9 cellular contexts compared by ENCODE assay signal in genomic region chr22:20937031-20937793, GRCh38. TPM values are rescaled to one million over a fixed set of nuclear protein-coding genes. Genes with fewer than 3 reads are reported as not detected.
DNase-seq lines count a peak whose midpoint lies in the region; ATAC-seq and TF ChIP-seq lines count a peak whose summit lies in the region.
"Had no signal": no experiment of that assay in that cellular context is flagged by ENCODE, and none has a peak within 500 bp of the region (broad histone marks: within the 10 kb centered on the region; RNA-seq: fewer than 3 reads in every experiment).

No MANE protein-coding gene starts in this region.

- TF ChIP-seq CTCF in SK-N-SH (IDR thresholded peaks at IDR 0.05) (no peak), OCI-LY1 (IDR thresholded peaks at IDR 0.05; ENCODE audit: low read length) (no peak), hepatocyte (IDR thresholded peaks at IDR 0.05; ENCODE audit: poor library complexity) (no peak)

- DNase-seq in SK-N-SH = no peak
- DNase-seq in hepatocyte (ENCODE audit: low spot score) = peak; percentile 57
- no peak for DNase-seq in HK-2 (ENCODE audit: unreplicated experiment)
- no peak for DNase-seq in medulla oblongata (ENCODE audit: extremely low spot score)
- DNase-seq: stimulated activated CD8-positive, alpha-beta memory T cell treated with anti-CD3 and anti-CD28 coated beads, Interleukin-4, amount 100 ng/mL, for 48 hours had no signal

- POLR2A ChIA-PET in SK-N-SH (lab: Yijun Ruan, JAX) = interaction anchor here (0.7 kb wide), 1 partner anchor 25 kb away, joined by 3 read pairs; no protein-coding TSS in a partner anchor

- peaks cover 98% of the 10 kb centered on the region for H3K79me2 ChIP-seq in SK-N-SH (ENCODE audit: insufficient read depth)
- H3K79me2 ChIP-seq in OCI-LY1 (ENCODE audit: insufficient read depth, low read length) = peaks cover 93% of the 10 kb centered on the region
- H3K79me2 ChIP-seq in hepatocyte = peaks cover 98% of the 10 kb centered on the region

- no peak for TF ChIP-seq EP300 in SK-N-SH (IDR thresholded peaks at IDR 0.05; ENCODE audit: borderline replicate concordance in 1 of 2, low read depth in 1 of 2, low read length in 1 of 2)

- H3K4me1 ChIP-seq in SK-N-SH (ENCODE audit: control insufficient read depth in 1 of 2, insufficient read depth in 2 of 2, low read depth in 1 of 2, low read length in 1 of 2) (peaks cover 5 to 13% of the 10 kb centered on the region in 2 experiments; a peak in 2 of 4 replicates), OCI-LY1 (ENCODE audit: insufficient read depth, low read length, severe bottlenecking) (peaks cover 21% of the 10 kb centered on the region), hepatocyte (ENCODE audit: insufficient read depth) (peaks cover 18% of the 10 kb centered on the region), skeletal muscle tissue (ENCODE audit: control insufficient read depth in 3 of 3, insufficient read depth in 3 of 3, low read length in 3 of 3) (peaks cover 27 to 40% (median 29%) of the 10 kb centered on the region in 3 donors)

- 76% methylated on average over 12 of the region's 12 CpGs for WGBS in SK-N-SH (ENCODE audit: low lambda C conversion rate)
- 65% methylated on average over 12 of the region's 12 CpGs for WGBS in hepatocyte (ENCODE audit: low lambda C conversion rate, missing lambda C conversion rate)

- CTCF ChIA-PET in SK-N-SH (lab: Yijun Ruan, JAX) = interaction anchor here (1.2 to 3.1 kb wide), 7 partner anchors 10 to 133 kb away, joined by 3 to 18 read pairs (median 4); partner anchors contain the start of gene CRKL

- H2AFZ ChIP-seq in SK-N-SH (ENCODE audit: low read depth) = no peak overlapping the region
- H2AFZ ChIP-seq in OCI-LY1 (ENCODE audit: low read length) = no peak overlapping the region
- no peak overlapping the region for H2AFZ ChIP-seq in hepatocyte

- no peaks in the 10 kb centered on the region for H3K27me3 ChIP-seq in SK-N-SH (ENCODE audit: insufficient read depth)
- H3K27me3 ChIP-seq in OCI-LY1 (ENCODE audit: insufficient read depth, low read length) = no peaks in the 10 kb centered on the region
- H3K27me3 ChIP-seq in hepatocyte = no peaks in the 10 kb centered on the region
- no peaks in the 10 kb centered on the region for H3K27me3 ChIP-seq in skeletal muscle tissue (ENCODE audit: control insufficient read depth in 3 of 3, insufficient read depth in 3 of 3, low read length in 3 of 3)

- H3F3A ChIP-seq in SK-N-SH (replicated peaks; ENCODE audit: insufficient read depth) (peaks cover 13% of the 10 kb centered on the region), OCI-LY1 (ENCODE audit: insufficient read depth, low read length) (no peaks in the 10 kb centered on the region)

- H3K9me2 ChIP-seq in SK-N-SH (no peaks in the 10 kb centered on the region), OCI-LY1 (ENCODE audit: low read depth, low read length) (no peaks in the 10 kb centered on the region), hepatocyte (replicated peaks; ENCODE audit: insufficient read depth) (no peaks in the 10 kb centered on the region)

- ATAC-seq in SK-N-SH treated with all-trans-retinoic acid at 6 μM for 48 hours = no peak
- no peak for ATAC-seq in HG03457 (IDR thresholded peaks at IDR 0.05; ENCODE audit: unreplicated experiment)

- H3K9me3 ChIP-seq in SK-N-SH (no peaks in the 10 kb centered on the region), OCI-LY1 (ENCODE audit: low read length) (no peaks in the 10 kb centered on the region), hepatocyte (ENCODE audit: low read depth) (no peaks in the 10 kb centered on the region), skeletal muscle tissue (ENCODE audit: control insufficient read depth in 3 of 3, low read length in 3 of 3) (no peaks in the 10 kb centered on the region)

- peaks cover 97% of the 10 kb centered on the region for H4K20me1 ChIP-seq in SK-N-SH (ENCODE audit: insufficient read depth)
- peaks cover 6% of the 10 kb centered on the region; the same call in 1 of the 2 replicates for H4K20me1 ChIP-seq in OCI-LY1 (ENCODE audit: insufficient read depth, low read length)
- H4K20me1 ChIP-seq in hepatocyte (ENCODE audit: insufficient read depth, poor library complexity, severe bottlenecking) = peaks cover 97% of the 10 kb centered on the region

- H3K4me2 ChIP-seq in SK-N-SH (peak overlapping the region; percentile 19; the same call in 1 of the 2 replicates), OCI-LY1 (ENCODE audit: low read length) (peak overlapping the region; percentile 31; the same call in 1 of the 2 replicates), hepatocyte (peak overlapping the region; percentile 41)

- H3K36me3 ChIP-seq in SK-N-SH (replicated peaks in 1 of 2; ENCODE audit: control insufficient read depth in 1 of 2, insufficient read depth in 2 of 2, low read length in 1 of 2) = peaks cover 3 to 25% of the 10 kb centered on the region in 2 experiments
- peaks cover 72% of the 10 kb centered on the region for H3K36me3 ChIP-seq in OCI-LY1 (ENCODE audit: insufficient read depth, low read length)
- no peaks in the 10 kb centered on the region for H3K36me3 ChIP-seq in hepatocyte (replicated peaks; ENCODE audit: insufficient read depth, low read depth)
- H3K36me3 ChIP-seq in skeletal muscle tissue (ENCODE audit: control insufficient read depth in 3 of 3, insufficient read depth in 3 of 3, low read length in 3 of 3) = peaks cover 5 to 18% (median 11%) of the 10 kb centered on the region in 3 donors

- H3K4me3 ChIP-seq in SK-N-SH (ENCODE audit: low read depth in 2 of 2, low read length in 1 of 2) (no peak overlapping the region), OCI-LY1 (ENCODE audit: low read depth, low read length, poor library complexity, severe bottlenecking) (no peak overlapping the region), hepatocyte (no peak overlapping the region), skeletal muscle tissue (ENCODE audit: low read length in 3 of 3) (peak overlapping the region in 2 of 3 donors; percentile 0 to 41)

- H3K27ac ChIP-seq in SK-N-SH (ENCODE audit: low read depth in 2 of 2, low read length in 1 of 2) (no peak overlapping the region), OCI-LY1 (ENCODE audit: low read depth, low read length, poor library complexity, severe bottlenecking) (peak overlapping the region; percentile 13), hepatocyte (peak overlapping the region; percentile 60), skeletal muscle tissue (ENCODE audit: low read depth, low read length) (no peak overlapping the region)

- H3K9ac ChIP-seq in SK-N-SH (no peak overlapping the region), OCI-LY1 (ENCODE audit: low read length) (no peak overlapping the region; the same call in 1 of the 2 replicates), skeletal muscle tissue (ENCODE audit: low read depth in 1 of 3, low read length in 3 of 3) (peak overlapping the region in 1 of 3 donors; percentile 54)

- TF ChIP-seq RAD21 in SK-N-SH (IDR thresholded peaks at IDR 0.05; ENCODE audit: low read length) = no peak

TF ChIP-seq in SK-N-SH treated with all-trans-retinoic acid at 6 μM for 48 hours, 23 proteins besides CTCF, POLR2A, EP300 and RAD21 (continues in another document):
- no peak for TF ChIP-seq ZNF8 (CRISPR knock-in tag; IDR thresholded peaks at IDR 0.05)
- TF ChIP-seq SNAI2 (CRISPR knock-in tag; IDR thresholded peaks at IDR 0.05) = no peak
- TF ChIP-seq ZNF565 (CRISPR knock-in tag; conservative IDR thresholded peaks at IDR 0.05; ENCODE audit: low read depth) = no peak
- TF ChIP-seq, protein P1, sequence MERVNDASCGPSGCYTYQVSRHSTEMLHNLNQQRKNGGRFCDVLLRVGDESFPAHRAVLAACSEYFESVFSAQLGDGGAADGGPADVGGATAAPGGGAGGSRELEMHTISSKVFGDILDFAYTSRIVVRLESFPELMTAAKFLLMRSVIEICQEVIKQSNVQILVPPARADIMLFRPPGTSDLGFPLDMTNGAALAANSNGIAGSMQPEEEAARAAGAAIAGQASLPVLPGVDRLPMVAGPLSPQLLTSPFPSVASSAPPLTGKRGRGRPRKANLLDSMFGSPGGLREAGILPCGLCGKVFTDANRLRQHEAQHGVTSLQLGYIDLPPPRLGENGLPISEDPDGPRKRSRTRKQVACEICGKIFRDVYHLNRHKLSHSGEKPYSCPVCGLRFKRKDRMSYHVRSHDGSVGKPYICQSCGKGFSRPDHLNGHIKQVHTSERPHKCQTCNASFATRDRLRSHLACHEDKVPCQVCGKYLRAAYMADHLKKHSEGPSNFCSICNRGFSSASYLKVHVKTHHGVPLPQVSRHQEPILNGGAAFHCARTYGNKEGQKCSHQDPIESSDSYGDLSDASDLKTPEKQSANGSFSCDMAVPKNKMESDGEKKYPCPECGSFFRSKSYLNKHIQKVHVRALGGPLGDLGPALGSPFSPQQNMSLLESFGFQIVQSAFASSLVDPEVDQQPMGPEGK (CRISPR knock-in tag; IDR thresholded peaks at IDR 0.05; ENCODE audit: borderline replicate concordance) = no peak
- no peak for TF ChIP-seq ZFP3 (CRISPR knock-in tag; IDR thresholded peaks at IDR 0.05)
- no peak for TF ChIP-seq ZFP30 (CRISPR knock-in tag; IDR thresholded peaks at IDR 0.05)
- no peak for TF ChIP-seq ISL1 (CRISPR knock-in tag; IDR thresholded peaks at IDR 0.05)
- TF ChIP-seq TOX (CRISPR knock-in tag; IDR thresholded peaks at IDR 0.05; ENCODE audit: borderline replicate concordance) = no peak
- TF ChIP-seq PPARA (CRISPR knock-in tag; IDR thresholded peaks at IDR 0.05; ENCODE audit: borderline replicate concordance) = no peak
- no peak for TF ChIP-seq ZC3H10 (CRISPR knock-in tag; IDR thresholded peaks at IDR 0.05)
- no peak for TF ChIP-seq ZNF70 (CRISPR knock-in tag; IDR thresholded peaks at IDR 0.05)
- no peak for TF ChIP-seq TCF4 (CRISPR knock-in tag; IDR thresholded peaks at IDR 0.05; ENCODE audit: borderline replicate concordance)
- TF ChIP-seq ESRRG (CRISPR knock-in tag; IDR thresholded peaks at IDR 0.05) = no peak

RNA-seq across cellular contexts. Expression of gene CRKL, which starts 20.0 kb away (rescaled TPM):
- polyA plus RNA-seq in SK-N-SH (2012; rRNA removed) (9.6 and 10.2 TPM in 2 replicates), hepatocyte (30.7 and 31.8 TPM in 2 replicates)
- 12.2 and 12.7 TPM in 2 replicates for polyA plus RNA-seq in SK-N-SH (2012; cell fraction: cytosol; rRNA removed)
- polyA plus RNA-seq in SK-N-SH (2012; cell fraction: nucleus; rRNA removed) = 6.8 and 8.9 TPM in 2 replicates
- total RNA-seq in hepatocyte (46.5 and 49.2 TPM in 2 replicates), skeletal muscle tissue (45.9 TPM)

RNA-seq across cellular contexts. Expression of gene AIFM3, which starts 29.8 kb away (rescaled TPM):
- polyA plus RNA-seq in SK-N-SH (2012; rRNA removed) = 1.3 and 1.7 TPM in 2 replicates
- polyA plus RNA-seq in SK-N-SH (2012; cell fraction: cytosol; rRNA removed) = 0.77 and 0.98 TPM in 2 replicates
- 4.7 and 6.1 TPM in 2 replicates for polyA plus RNA-seq in SK-N-SH (2012; cell fraction: nucleus; rRNA removed)
- total RNA-seq in hepatocyte = 1.3 and 3.1 TPM in 2 replicates
- 1.7 and 2.1 TPM in 2 replicates for polyA plus RNA-seq in hepatocyte
- under 0.01 TPM for total RNA-seq in skeletal muscle tissue

RNA-seq across cellular contexts. Expression of gene LZTR1, which starts 44.9 kb away (rescaled TPM):
- polyA plus RNA-seq in SK-N-SH (2012; rRNA removed) = 37.7 and 41.5 TPM in 2 replicates
- 11.9 and 15.0 TPM in 2 replicates for polyA plus RNA-seq in SK-N-SH (2012; cell fraction: cytosol; rRNA removed)
- 294 and 344 TPM in 2 replicates for polyA plus RNA-seq in SK-N-SH (2012; cell fraction: nucleus; rRNA removed)
- 28.1 and 41.3 TPM in 2 replicates for total RNA-seq in hepatocyte
- polyA plus RNA-seq in hepatocyte = 50.4 and 65.4 TPM in 2 replicates
- 32.4 TPM for total RNA-seq in skeletal muscle tissue

Comparison
In these comparisons a context has a peak if more than half of its experiments do, and no peak if none do; other contexts are left out.
1. H3K27ac ChIP-seq: peak in OCI-LY1 (single experiment) and hepatocyte (single experiment); none in SK-N-SH (0 of 2) and skeletal muscle tissue (single experiment).
2. H3K4me3 ChIP-seq: peak in skeletal muscle tissue (2 of 3); none in SK-N-SH (0 of 2), OCI-LY1 (single experiment) and hepatocyte (single experiment).
3. Peak in every context shown above with its lines, with median percentiles within 50 percentile points of each other: H3K4me2 ChIP-seq.